Comparison of ENCODE assay signal across 15 cellular contexts in genomic region chr21:42042651-42043050, GRCh38. TPM values are rescaled to one million over a fixed set of nuclear protein-coding genes. Genes with fewer than 3 reads are reported as not detected.
DNase-seq lines count a peak whose midpoint lies in the region; ATAC-seq lines count a peak whose summit lies in the region.
"Had no signal": no experiment of that assay in that cellular context is flagged by ENCODE, and none has a peak within 500 bp of the region (broad histone marks: within the 10 kb centered on the region; RNA-seq: fewer than 3 reads in every experiment).

No MANE protein-coding gene starts in this region.

- 84% methylated on average over 6 of the region's 9 CpGs for WGBS in mesenchymal stem cell

- ATAC-seq in HG02852 (IDR thresholded peaks at IDR 0.05; ENCODE audit: unreplicated experiment) = no peak

- peak overlapping the region; percentile 3 to 69 for H2BK12ac ChIP-seq in mesenchymal stem cell (ENCODE audit: low read length in 2 of 2)

- no peak overlapping the region for H2AK5ac ChIP-seq in mesenchymal stem cell (ENCODE audit: low read length, severe bottlenecking)

- no peak overlapping the region for H3K27ac ChIP-seq in mesenchymal stem cell (ENCODE audit: low read length, poor library complexity, severe bottlenecking)

- peak overlapping the region in 1 of 2 experiments; percentile 6 for H3K18ac ChIP-seq in mesenchymal stem cell (ENCODE audit: low read depth in 1 of 2, low read length in 2 of 2)

- H3K27me3 ChIP-seq in mesenchymal stem cell (ENCODE audit: control insufficient read depth in 1 of 2, insufficient read depth in 1 of 2, low read length in 2 of 2) = peaks cover 0 to 11% of the 10 kb centered on the region in 2 experiments

- no peak overlapping the region for H3K23ac ChIP-seq in mesenchymal stem cell (ENCODE audit: low read length in 2 of 2)

- H2BK15ac ChIP-seq in mesenchymal stem cell (ENCODE audit: low read depth, poor library complexity, severe bottlenecking) = peak overlapping the region; percentile 44

- peak overlapping the region; percentile 43 for H4K91ac ChIP-seq in mesenchymal stem cell (ENCODE audit: low read length)

- no peak overlapping the region for H3K4ac ChIP-seq in mesenchymal stem cell (ENCODE audit: low read depth in 1 of 2, low read length in 2 of 2)

- no peak overlapping the region for H2AFZ ChIP-seq in mesenchymal stem cell (ENCODE audit: low read depth, low read length)

- H2BK5ac ChIP-seq in mesenchymal stem cell (ENCODE audit: low read depth, low read length, poor library complexity, severe bottlenecking) = no peak overlapping the region

- H3K14ac ChIP-seq in mesenchymal stem cell (ENCODE audit: low read length in 2 of 2) = peak overlapping the region in 1 of 2 experiments; percentile 75

- peaks cover 29% of the 10 kb centered on the region for H3K4me1 ChIP-seq in mesenchymal stem cell (ENCODE audit: control insufficient read depth, insufficient read depth, low read depth, low read length)

- no peak overlapping the region for H3K9ac ChIP-seq in mesenchymal stem cell (ENCODE audit: low read length)

- H4K8ac ChIP-seq in mesenchymal stem cell (ENCODE audit: low read length) = no peak overlapping the region

- peak; percentile 47 for DNase-seq in NCI-H2171 (lab: John Stamatoyannopoulos, UW)
- DNase-seq in NCI-H2171 treated with DMSO at 0.1 percent for 48 hours (lab: John Stamatoyannopoulos, UW) = no peak
- DNase-seq in COLO668 (lab: John Stamatoyannopoulos, UW; ENCODE audit: unreplicated experiment) = peak; percentile 53
- peak; percentile 2 for DNase-seq in DMS53 treated with DMSO at 0.1 percent for 48 hours (lab: John Stamatoyannopoulos, UW; ENCODE audit: unreplicated experiment)
- DNase-seq in mesenchymal stem cell = no peak
- DNase-seq in activated CD4-positive, alpha-beta T cell treated with anti-CD3 and anti-CD28 coated beads, Interleukin-2, amount 50 U/mL, for 1 hour = no peak
- DNase-seq in GM19240 (ENCODE audit: insufficient read length, low spot score) = no peak
- DNase-seq: C1 segment of cervical spinal cord; CD4-positive, alpha-beta T cell; COR-L47; DMS79 treated with DMSO at 0.1 percent for 48 hours; EL; GOT3; H9 had no signal

- H3K4me2 ChIP-seq in mesenchymal stem cell (ENCODE audit: low read length, poor library complexity, severe bottlenecking) = no peak overlapping the region

- H3K4me3 ChIP-seq in mesenchymal stem cell (ENCODE audit: insufficient read depth in 1 of 2, low read depth in 1 of 2, low read length in 2 of 2) = no peak overlapping the region

- H3K79me1 ChIP-seq in mesenchymal stem cell (replicated peaks; ENCODE audit: low read length, poor library complexity, severe bottlenecking) = no peaks in the 10 kb centered on the region

- H3K36me3 ChIP-seq in mesenchymal stem cell (ENCODE audit: control insufficient read depth in 1 of 2, insufficient read depth in 2 of 2, low read depth in 1 of 2, low read length in 2 of 2) = no peaks in the 10 kb centered on the region

- no peaks in the 10 kb centered on the region for H3K9me3 ChIP-seq in mesenchymal stem cell (ENCODE audit: control insufficient read depth, low read length)

- no peak overlapping the region for H2BK120ac ChIP-seq in mesenchymal stem cell (ENCODE audit: low read depth, low read length)

RNA-seq across cellular contexts. Expression of gene UMODL1, which starts 28.5 kb away (rescaled TPM):
- polyA plus RNA-seq in mesenchymal stem cell (2013, experiment 1 of 2) = 0.07 TPM
- 0.07 TPM for polyA plus RNA-seq in mesenchymal stem cell (2013, experiment 2 of 2)

RNA-seq across cellular contexts. Expression of gene ZBTB21, which starts 32.5 kb away (rescaled TPM):
- 9.7 TPM for polyA plus RNA-seq in mesenchymal stem cell (2013, experiment 1 of 2)
- 9.5 TPM for polyA plus RNA-seq in mesenchymal stem cell (2013, experiment 2 of 2)

Comparison
In these comparisons a context has a peak if more than half of its experiments do, and no peak if none do; other contexts are left out.
1. DNase-seq: peak in NCI-H2171 (single experiment), COLO668 (single experiment) and DMS53 treated with DMSO at 0.1 percent for 48 hours (single experiment); none in NCI-H2171 treated with DMSO at 0.1 percent for 48 hours (single experiment), mesenchymal stem cell (single experiment), activated CD4-positive, alpha-beta T cell treated with anti-CD3 and anti-CD28 coated beads, Interleukin-2, amount 50 U/mL, for 1 hour (single experiment) and GM19240 (single experiment).